ENCODE assay signal across 10 cellular contexts in the genomic region with DNA sequence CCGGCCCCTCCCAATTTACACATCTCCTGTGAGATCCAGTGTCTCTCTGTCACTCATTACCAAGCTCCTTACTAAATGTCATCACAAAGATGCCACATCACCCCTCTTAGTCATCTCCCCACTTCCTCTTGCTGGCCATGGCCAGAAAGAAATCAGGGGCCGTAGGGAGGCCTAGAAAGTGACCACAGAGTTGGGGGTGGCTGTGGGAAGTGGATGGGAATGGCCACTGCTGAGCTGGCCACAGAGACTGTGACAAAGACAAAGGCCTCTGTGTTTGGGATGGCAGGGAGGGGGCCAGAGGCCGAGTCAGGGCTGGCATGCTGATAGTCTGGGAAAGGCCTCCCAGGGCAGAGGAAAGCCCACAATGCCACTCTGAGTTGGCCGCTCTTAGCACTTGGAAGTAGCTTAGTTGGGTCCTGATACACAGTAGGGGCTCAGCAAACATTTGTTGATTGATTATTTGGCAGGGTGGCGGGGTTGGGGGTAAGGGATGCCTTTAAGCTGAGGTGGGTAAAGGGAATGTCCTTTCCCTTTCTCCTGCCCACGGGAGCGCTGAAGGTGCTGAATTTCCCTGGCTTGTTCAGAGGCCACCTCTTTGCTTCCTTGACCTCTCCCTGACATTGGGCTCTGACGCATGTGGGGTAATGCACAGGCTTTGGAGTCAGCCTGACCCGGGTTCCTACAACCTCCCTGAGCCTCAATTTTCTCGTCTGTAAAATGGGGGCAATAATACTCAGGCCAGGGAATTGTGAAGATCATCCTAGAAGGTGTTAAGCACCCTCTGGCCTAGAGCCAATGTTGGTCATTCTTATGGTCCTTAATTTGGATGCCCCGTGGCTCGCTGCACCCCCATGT. TPM values are rescaled to one million over a fixed set of nuclear protein-coding genes. Genes with fewer than 3 reads are reported as not detected.
A peak's percentile ranks its signal among the peaks of the same experiment; 100 is the strongest.
DNase-seq lines count a peak whose midpoint lies in the region; ATAC-seq and TF ChIP-seq lines count a peak whose summit lies in the region.
"Had no signal": no experiment of that assay in that cellular context is flagged by ENCODE, and none has a peak within 500 bp of the region (broad histone marks: within the 10 kb centered on the region; RNA-seq: fewer than 3 reads in every experiment).

No MANE protein-coding gene starts in this region.

- peaks cover 45% of the 10 kb centered on the region for H3K4me1 ChIP-seq in muscle layer of colon (ENCODE audit: insufficient read depth, low read length)

- H3K27ac Mint-ChIP-seq in chondrocyte (ENCODE audit: unreplicated experiment) = peak overlapping the region; percentile 96

- no peak overlapping the region for H3K4me3 Mint-ChIP-seq in chondrocyte (ENCODE audit: unreplicated experiment)
- H3K4me3 Mint-ChIP-seq: CD8-positive, alpha-beta memory T cell had no signal

- no peaks in the 10 kb centered on the region for H3K27me3 Mint-ChIP-seq in chondrocyte (ENCODE audit: low read depth)

- no peak for TF ChIP-seq CTCF in AG10803 (conservative IDR thresholded peaks at IDR 0.05; ENCODE audit: low read length)
- TF ChIP-seq CTCF in chondrocyte (IDR thresholded peaks at IDR 0.05) = no peak

- ATAC-seq in HG03175 (IDR thresholded peaks at IDR 0.05; ENCODE audit: unreplicated experiment) (no peak), GM18517 (IDR thresholded peaks at IDR 0.05; ENCODE audit: unreplicated experiment) (no peak)

- H3K27ac ChIP-seq in muscle layer of colon (ENCODE audit: low read depth, low read length) = peak overlapping the region; percentile 46

- no peaks in the 10 kb centered on the region for H3K36me3 Mint-ChIP-seq in chondrocyte (ENCODE audit: low read depth)

- no peaks in the 10 kb centered on the region for H3K9me3 Mint-ChIP-seq in chondrocyte (ENCODE audit: low read depth)
- H3K9me3 Mint-ChIP-seq: CD8-positive, alpha-beta memory T cell had no signal

- DNase-seq in AG10803 (ENCODE audit: low read depth) (peak; percentile 93), NCI-H460 (ENCODE audit: extremely low read depth, low read depth) (peak; percentile 38), chondrocyte (ENCODE audit: low spot score) (no peak), cerebellum (ENCODE audit: low spot score) (no peak), GM19238 (ENCODE audit: insufficient read length, low spot score) (no peak)
- DNase-seq: CD8-positive, alpha-beta memory T cell; retina had no signal

- no peak overlapping the region for H3K4me3 ChIP-seq in AG10803 (ENCODE audit: low read length)
- no peak overlapping the region for H3K4me3 ChIP-seq in muscle layer of colon (ENCODE audit: low read depth in 1 of 2, low read length in 2 of 2)

- H3K9ac ChIP-seq in muscle layer of colon (ENCODE audit: low read length) = no peak overlapping the region

- peaks cover 50% of the 10 kb centered on the region for H3K4me1 Mint-ChIP-seq in chondrocyte (ENCODE audit: low read depth)
- H3K4me1 Mint-ChIP-seq: CD8-positive, alpha-beta memory T cell had no signal

- no peaks in the 10 kb centered on the region for H3K27me3 ChIP-seq in muscle layer of colon (ENCODE audit: control insufficient read depth in 1 of 2, insufficient read depth in 2 of 2, low read length in 2 of 2)

- no peaks in the 10 kb centered on the region for H3K36me3 ChIP-seq in muscle layer of colon (ENCODE audit: insufficient read depth, low read length)

- no peaks in the 10 kb centered on the region for H3K9me3 ChIP-seq in muscle layer of colon (ENCODE audit: low read length)

RNA-seq across cellular contexts. Expression of gene NAV1, which starts 13.2 kb away (rescaled TPM):
- total RNA-seq in NCI-H460 (2014; rRNA removed; shearing (Covaris generic)) = 0.92 and 0.94 TPM in 2 replicates
- polyA plus RNA-seq in NCI-H460 (2014; cell fraction: nucleus; rRNA removed) = 0.90 and 1.4 TPM in 2 replicates
- total RNA-seq in chondrocyte = 201 to 294 TPM (median 211 TPM) in 3 replicates
- 73.3 TPM for total RNA-seq in cerebellum

RNA-seq across cellular contexts. Expression of gene CSRP1, which starts 45.2 kb away (rescaled TPM):
- 729 and 850 TPM in 2 replicates for total RNA-seq in NCI-H460 (2014; rRNA removed; shearing (Covaris generic))
- polyA plus RNA-seq in NCI-H460 (2014; cell fraction: nucleus; rRNA removed) = 1,097 and 1,161 TPM in 2 replicates
- total RNA-seq in chondrocyte (1.3 to 7.1 TPM (median 5.9 TPM) in 3 replicates), cerebellum (19.3 TPM)

Comparison
In these comparisons a context has a peak if more than half of its experiments do, and no peak if none do; other contexts are left out.
1. DNase-seq: peak in AG10803 (single experiment) and NCI-H460 (single experiment); none in chondrocyte (single experiment), cerebellum (single experiment) and GM19238 (single experiment).
2. RNA of gene NAV1, which starts 13.2 kb away (total RNA-seq): 201 to 294 TPM in chondrocyte and 73.3 TPM in cerebellum (single experiment); 0.92 to 0.94 TPM in NCI-H460; every median in the first group is over 10 times any median in the second.
3. RNA of gene CSRP1, which starts 45.2 kb away (total RNA-seq): 729 to 850 TPM in NCI-H460; 19.3 TPM in cerebellum (single experiment) and 1.3 to 7.1 TPM in chondrocyte; every median in the first group is over 10 times any median in the second.